In genomic region chr7:122674502-122674901, GRCh38 we compare ENCODE assay signal across 1 cellular context.
TF ChIP-seq lines count a peak whose summit lies in the region.

No MANE protein-coding gene starts in this region.

TF ChIP-seq in endothelial cell of umbilical vein, 7 proteins besides CTCF, POLR2A, EP300 and RAD21 (continued from another document):
- TF ChIP-seq EZH2 (IDR thresholded peaks at IDR 0.05; ENCODE audit: borderline replicate concordance, low read depth, low read length, severe bottlenecking) (no peak), FOS (IDR thresholded peaks at IDR 0.05; ENCODE audit: borderline replicate concordance, insufficient read depth, low read length) (no peak), MYC (IDR thresholded peaks at IDR 0.05; ENCODE audit: low read depth, low read length) (no peak)
